8 cellular contexts compared by ENCODE assay signal in the genomic region with DNA sequence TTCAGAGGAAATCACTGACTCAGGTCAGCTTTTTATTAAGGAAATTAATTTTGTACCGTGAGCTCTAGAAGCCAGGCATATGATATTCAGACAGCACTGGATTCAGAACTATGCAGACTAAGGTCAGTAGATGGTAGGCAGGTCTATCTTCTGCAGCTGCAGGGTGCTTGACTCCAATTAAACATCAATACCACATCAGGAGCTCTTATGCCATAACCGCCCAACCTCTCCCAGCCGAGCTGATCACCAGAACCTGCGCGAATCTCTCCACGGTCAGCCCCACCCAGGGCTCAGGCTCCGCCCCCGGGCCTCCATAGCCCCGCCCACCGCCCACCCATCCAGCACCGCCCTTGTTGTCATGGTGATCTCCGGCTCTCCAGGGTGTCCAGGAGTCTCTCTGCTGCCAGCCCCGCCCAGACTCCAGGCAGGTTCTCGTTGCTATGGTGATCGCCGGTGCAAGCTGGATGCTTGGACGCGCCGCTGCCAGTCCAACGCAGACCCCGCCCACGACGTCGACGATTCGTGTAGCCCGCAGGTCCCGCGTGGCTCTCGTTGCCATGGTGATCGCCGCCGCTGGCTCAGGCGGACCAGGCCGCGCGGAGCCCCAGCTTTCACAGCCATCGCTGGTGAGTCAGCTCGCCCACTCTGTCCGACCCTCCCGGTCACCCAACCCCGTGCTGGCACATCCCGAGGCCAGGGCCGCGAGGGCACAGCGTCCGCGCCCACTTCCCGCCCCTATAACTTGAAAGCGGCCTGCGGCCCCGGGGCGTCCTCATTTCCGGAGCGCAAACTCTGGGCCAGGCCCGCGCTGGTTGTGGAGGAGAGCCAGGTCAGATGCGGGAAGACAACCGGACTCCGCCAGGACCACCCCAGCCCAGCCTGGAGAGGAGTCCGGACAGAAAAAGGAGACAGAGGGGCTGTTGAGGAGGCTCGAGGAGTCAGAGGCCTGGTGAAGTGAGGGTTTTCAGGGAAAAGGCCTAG. TPM values are rescaled to one million over a fixed set of nuclear protein-coding genes. Genes with fewer than 3 reads are reported as not detected.
DNase-seq lines count a peak whose midpoint lies in the region; ATAC-seq and TF ChIP-seq lines count a peak whose summit lies in the region.

A gene with protein sequence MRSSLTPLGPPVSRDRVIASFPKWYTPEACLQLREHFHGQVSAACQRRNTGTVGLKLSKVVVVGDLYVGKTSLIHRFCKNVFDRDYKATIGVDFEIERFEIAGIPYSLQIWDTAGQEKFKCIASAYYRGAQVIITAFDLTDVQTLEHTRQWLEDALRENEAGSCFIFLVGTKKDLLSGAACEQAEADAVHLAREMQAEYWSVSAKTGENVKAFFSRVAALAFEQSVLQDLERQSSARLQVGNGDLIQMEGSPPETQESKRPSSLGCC (plus strand): TSS at position 552 of the 981 bp plus-strand sequence. CDS start 1,140 bp downstream, outside the sequence.

- peak within 1 kb of the TSS; percentile 74 for H3K4me3 ChIP-seq in OCI-LY3 (ENCODE audit: low read length)
- H3K4me3 ChIP-seq in mucosa of descending colon, result peak within 1 kb of the TSS; percentile 11

- H3K4me1 ChIP-seq in OCI-LY3 (ENCODE audit: low read length) (peaks cover 28% of the 10 kb centered on the region), mucosa of descending colon (ENCODE audit: low read depth) (peaks cover 22% of the 10 kb centered on the region)

- H2AFZ ChIP-seq in OCI-LY3 (ENCODE audit: low read depth, low read length), result peak within 1 kb of the TSS; percentile 39; the same call in 1 of the 2 replicates

- H3K79me2 ChIP-seq in OCI-LY3 (ENCODE audit: low read length), result 0 out of 2 replicates have a peak, but pooled peaks cover 3% of the 10 kb centered on the region

- H3K4me1 Mint-ChIP-seq in activated T-cell treated with anti-CD3 and anti-CD28 coated beads, Interleukin-2, amount 50 U/mL, for 72 hours (ENCODE audit: low read depth), result peaks cover 32% of the 10 kb centered on the region

- ATAC-seq in activated T-cell treated with anti-CD3 and anti-CD28 coated beads, Interleukin-2, amount 50 U/mL, for 72 hours (replicated peaks in 1 of 2), result peak; percentile 36 to 52
- peak; percentile 91 for ATAC-seq in esophagus mucosa
- ATAC-seq in mucosa of descending colon, result peak; percentile 86
- ATAC-seq in GM21367 (IDR thresholded peaks at IDR 0.05; ENCODE audit: unreplicated experiment), result no peak

- peaks cover 6% of the 10 kb centered on the region; the same call in 1 of the 2 replicates for H3K27me3 ChIP-seq in OCI-LY3 (ENCODE audit: low read depth, low read length)

- peak within 1 kb of the TSS; percentile 75 for H3K4me2 ChIP-seq in OCI-LY3 (ENCODE audit: low read length)

- H3K27me3 Mint-ChIP-seq in activated T-cell treated with anti-CD3 and anti-CD28 coated beads, Interleukin-2, amount 50 U/mL, for 72 hours (ENCODE audit: low read depth), result no peaks in the 10 kb centered on the region

- intact Hi-C loops in mucosa of descending colon (cut with DNase I, micrococcal nuclease), result no loop called here

- no peaks in the 10 kb centered on the region for H3K36me3 Mint-ChIP-seq in activated T-cell treated with anti-CD3 and anti-CD28 coated beads, Interleukin-2, amount 50 U/mL, for 72 hours (ENCODE audit: insufficient read depth in 2 of 2)

- H3K9me3 ChIP-seq in OCI-LY3 (ENCODE audit: insufficient read depth, low read length), result no peaks in the 10 kb centered on the region
- H3K9me3 ChIP-seq in mucosa of descending colon, result no peaks in the 10 kb centered on the region

- H3K27ac ChIP-seq in OCI-LY3 (ENCODE audit: low read length), result no peak within 1 kb of the TSS

- H3K36me3 ChIP-seq in OCI-LY3 (replicated peaks; ENCODE audit: low read depth, low read length), result no peaks in the 10 kb centered on the region
- no peaks in the 10 kb centered on the region for H3K36me3 ChIP-seq in mucosa of descending colon (ENCODE audit: low read depth)

- no peaks in the 10 kb centered on the region for H4K20me1 ChIP-seq in OCI-LY3 (ENCODE audit: insufficient read depth, low read length)

- H3K9ac ChIP-seq in OCI-LY3 (ENCODE audit: low read length), result peak within 1 kb of the TSS; percentile 43

- TF ChIP-seq CTCF in OCI-LY3 (IDR thresholded peaks at IDR 0.05; ENCODE audit: low read depth, low read length) (no peak), mucosa of descending colon (IDR thresholded peaks at IDR 0.05) (no peak)

- H3K4me3 Mint-ChIP-seq in activated T-cell treated with anti-CD3 and anti-CD28 coated beads, Interleukin-2, amount 50 U/mL, for 72 hours, result peak within 1 kb of the TSS; percentile 78 to 79

- DNase-seq in DMS153 (lab: John Stamatoyannopoulos, UW) (peak; percentile 99), HS-5 (ENCODE audit: low read depth) (peak; percentile 94), mucosa of descending colon (peak; percentile 97 to 99 (median 99))
- DNase-seq in activated T-cell treated with anti-CD3 and anti-CD28 coated beads, Interleukin-2, amount 50 U/mL, for 72 hours, result peak; percentile 80 to 87
- peak; percentile 81 to 83 for DNase-seq in stimulated activated CD8-positive, alpha-beta memory T cell treated with anti-CD3 and anti-CD28 coated beads, Interleukin-15, amount 100 ng/mL, for 48 hours (ENCODE audit: low read depth in 2 of 2)

- no peak within 1 kb of the TSS for H3K27ac Mint-ChIP-seq in activated T-cell treated with anti-CD3 and anti-CD28 coated beads, Interleukin-2, amount 50 U/mL, for 72 hours

- H3K9me3 Mint-ChIP-seq in activated T-cell treated with anti-CD3 and anti-CD28 coated beads, Interleukin-2, amount 50 U/mL, for 72 hours, result no peaks in the 10 kb centered on the region

RNA-seq across cellular contexts. Expression of the gene that starts here (rescaled TPM):
- under 1 TPM; 0.14 to 0.19 TPM for total RNA-seq in activated T-cell treated with anti-CD3 and anti-CD28 coated beads, Interleukin-2, amount 50 U/mL, for 72 hours
- total RNA-seq in esophagus mucosa, result 4.1 TPM
- 1 to 10 TPM; 1.0 to 6.4 (median 1.2) TPM for total RNA-seq in mucosa of descending colon

Comparison
In these comparisons a context has a peak if more than half of its experiments do, and no peak if none do; other contexts are left out.
1. Peak in DNase-seq and ATAC-seq in activated T-cell treated with anti-CD3 and anti-CD28 coated beads, Interleukin-2, amount 50 U/mL, for 72 hours; RNA of the gene not detected or under 1 TPM.